In the genomic region with DNA sequence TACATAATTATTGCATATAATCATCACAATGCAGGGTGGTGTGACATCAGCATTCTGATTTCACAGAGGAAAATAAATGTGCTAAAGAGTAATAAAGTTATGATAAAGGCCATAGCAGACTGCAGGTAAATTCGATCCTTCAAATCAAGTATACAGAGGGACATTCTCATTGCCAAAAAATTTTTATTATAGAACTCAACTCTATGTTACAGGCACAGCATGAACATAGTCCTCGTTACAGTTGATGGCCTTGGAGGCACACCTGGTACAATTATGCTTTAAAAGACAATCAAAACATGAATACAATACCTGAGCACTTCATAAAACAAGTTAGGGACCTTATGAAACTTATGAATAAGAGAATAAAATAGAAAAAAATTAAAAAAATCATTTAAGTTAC, we compare ENCODE assay signal across 16 cellular contexts.
"Had no signal": no experiment of that assay in that cellular context is flagged by ENCODE, and none has a peak within 500 bp of the region (broad histone marks: within the 10 kb centered on the region; RNA-seq: fewer than 3 reads in every experiment).

No MANE protein-coding gene starts in this region.

- H3K36me3 ChIP-seq: left ventricle myocardium inferior, lower lobe of right lung, neutrophil, tibial nerve, upper lobe of right lung, vagina had no signal

- H3K27me3 ChIP-seq: foreskin keratinocyte, neutrophil, testis, tibial nerve, upper lobe of right lung, vagina had no signal

- DNase-seq: erythroblast; immature natural killer cell; left ventricle myocardium inferior; lower lobe of right lung; midbrain; naive B cell; stimulated activated CD4-positive, alpha-beta T cell treated with anti-CD3 and anti-CD28 coated beads, Interleukin-2, amount 100 ng/mL, for 24 hours; stimulated activated CD4-positive, alpha-beta T cell treated with anti-CD3 and anti-CD28 coated beads, Interleukin-4, amount 100 ng/mL, for 4 hours; stimulated activated naive B cell treated with anti-CD40 and anti-IgM and Interleukin-4, amounts not matched to agents 10 μg/mL and 1 μg/mL and 100 μg/mL, for 72 hours; stimulated activated naive CD8-positive, alpha-beta T cell treated with anti-CD3 and anti-CD28 coated beads, Interleukin-15, amount 100 ng/mL, for 72 hours; testis; upper lobe of right lung had no signal

- H3K4me1 ChIP-seq: foreskin keratinocyte, left ventricle myocardium inferior, lower lobe of right lung, testis, tibial nerve, upper lobe of right lung, vagina had no signal

- H3K9me3 ChIP-seq: lower lobe of right lung, neutrophil, testis, tibial nerve, upper lobe of right lung, vagina had no signal

- H3K4me3 ChIP-seq: left ventricle myocardium inferior, lower lobe of right lung, testis, tibial nerve, upper lobe of right lung, vagina had no signal

- H3K27ac ChIP-seq: foreskin keratinocyte, left ventricle myocardium inferior, lower lobe of right lung, neutrophil, testis, tibial nerve, upper lobe of right lung, vagina had no signal

- ATAC-seq: lower lobe of right lung; stimulated activated naive B cell treated with anti-CD40 and anti-IgM and Interleukin-4, amounts not matched to agents 10 μg/mL and 1 μg/mL and 100 μg/mL, for 72 hours; stimulated activated naive CD8-positive, alpha-beta T cell treated with anti-CD3 and anti-CD28 coated beads, Interleukin-15, amount 100 ng/mL, for 72 hours; upper lobe of right lung had no signal
